8 cellular contexts compared by ENCODE assay signal in the genomic region with DNA sequence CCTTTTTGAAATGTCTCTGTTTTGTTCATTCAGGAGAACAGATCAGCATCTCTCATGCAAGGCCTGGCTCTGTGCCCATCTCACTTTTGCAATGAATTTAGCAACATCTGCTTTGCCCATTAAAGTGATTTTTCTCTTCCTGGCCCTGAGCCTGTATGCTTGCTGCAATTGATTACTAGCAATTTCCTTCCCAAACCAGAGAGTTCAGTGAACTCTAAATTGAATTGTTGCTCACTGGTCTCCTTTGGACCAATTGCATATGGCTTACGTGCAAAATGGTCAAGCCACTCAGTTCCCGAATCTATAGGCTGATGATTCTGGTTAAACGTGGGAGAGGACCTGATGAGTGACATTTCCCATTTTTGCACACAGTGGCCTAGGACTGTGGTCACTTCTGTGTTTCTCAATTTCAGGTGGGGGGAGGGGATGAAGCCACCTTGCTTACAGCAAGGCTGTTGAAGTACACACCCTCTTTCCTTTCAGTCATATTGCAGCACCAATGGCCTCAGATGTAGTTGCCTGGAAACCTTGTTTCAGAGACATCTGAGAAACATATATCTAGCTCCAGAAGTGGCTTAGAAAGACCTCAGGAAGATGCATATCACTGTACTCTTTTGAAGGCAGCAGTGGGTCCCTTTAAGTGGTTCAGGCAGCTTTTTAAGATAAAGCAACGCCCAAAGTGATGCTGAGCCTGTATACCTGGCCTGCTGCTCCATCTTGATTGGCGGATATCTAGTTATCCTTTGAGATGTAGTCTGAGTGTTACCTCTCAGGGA.
DNase-seq lines count a peak whose midpoint lies in the region; ATAC-seq and TF ChIP-seq lines count a peak whose summit lies in the region.

No MANE protein-coding gene starts in this region.

- peak overlapping the region; percentile 53 for H3K27ac Mint-ChIP-seq in T-helper 1 cell treated with Interleukin-12 subunit alpha and Interleukin-12 subunit beta and Interleukin-4 antibody, amounts not matched to agents 30 μg/mL and 1 μg/mL, for 36 hours

- TF ChIP-seq EP300 in gastroesophageal sphincter (IDR thresholded peaks at IDR 0.05): no peak

- H3K4me3 Mint-ChIP-seq in T-helper 1 cell treated with Interleukin-12 subunit alpha and Interleukin-12 subunit beta and Interleukin-4 antibody, amounts not matched to agents 30 μg/mL and 1 μg/mL, for 36 hours: no peak overlapping the region

- DNase-seq in tibial artery (peak; percentile 75 to 91), cerebellum (ENCODE audit: low spot score) (no peak), NCI-H1048 (lab: John Stamatoyannopoulos, UW) (no peak)

- ATAC-seq in GM19025 (IDR thresholded peaks at IDR 0.05; ENCODE audit: low read depth, unreplicated experiment) (peak; percentile 45), HG03108 (IDR thresholded peaks at IDR 0.05; ENCODE audit: unreplicated experiment) (peak; percentile 48), gastroesophageal sphincter (peak; percentile 49)

- peaks cover 72 to 86% (median 80%) of the 10 kb centered on the region in 10 experiments for H3K4me1 ChIP-seq in BLaER1 treated with 17β-estradiol and CSF1 and Interleukin-3, amounts not matched to agents 10 nM and 100 nM
- H3K4me1 ChIP-seq in gastroesophageal sphincter (peaks cover 7 to 37% (median 11%) of the 10 kb centered on the region in 3 donors), tibial artery (peaks cover 0 to 42% (median 26%) of the 10 kb centered on the region in 4 donors)

- H3K27me3 Mint-ChIP-seq in T-helper 1 cell treated with Interleukin-12 subunit alpha and Interleukin-12 subunit beta and Interleukin-4 antibody, amounts not matched to agents 30 μg/mL and 1 μg/mL, for 36 hours (ENCODE audit: low read depth): peaks cover 4% of the 10 kb centered on the region

- no peak for TF ChIP-seq POLR2A in gastroesophageal sphincter (IDR thresholded peaks at IDR 0.05)

- peak overlapping the region; percentile 23 to 81 (median 78); a peak in 19 of 22 replicates for H3K27ac ChIP-seq in BLaER1 treated with 17β-estradiol and CSF1 and Interleukin-3, amounts not matched to agents 10 nM and 100 nM
- peak overlapping the region in 2 of 4 donors; percentile 15 to 26 for H3K27ac ChIP-seq in gastroesophageal sphincter
- peak overlapping the region; percentile 71 to 75 for H3K27ac ChIP-seq in tibial artery

- H3K36me3 ChIP-seq in BLaER1 treated with 17β-estradiol and CSF1 and Interleukin-3, amounts not matched to agents 10 nM and 100 nM: no peaks in the 10 kb centered on the region
- H3K36me3 ChIP-seq in gastroesophageal sphincter: no peaks in the 10 kb centered on the region
- H3K36me3 ChIP-seq in tibial artery: no peaks in the 10 kb centered on the region

- 0 out of 20 replicates have a peak overlapping the region, but pooled peaks of 1 of the 10 experiments have one; percentile 24 for H3K4me3 ChIP-seq in BLaER1 treated with 17β-estradiol and CSF1 and Interleukin-3, amounts not matched to agents 10 nM and 100 nM
- H3K4me3 ChIP-seq in gastroesophageal sphincter (no peak overlapping the region), tibial artery (no peak overlapping the region)

- intact Hi-C loops in tibial artery (cut with DNase I; ENCODE audit: low total_unique reads): no loop called here

- peak overlapping the region; percentile 77 to 92 (median 86) for H3K4me2 ChIP-seq in BLaER1 treated with 17β-estradiol and CSF1 and Interleukin-3, amounts not matched to agents 10 nM and 100 nM

- H3K9me3 Mint-ChIP-seq in T-helper 1 cell treated with Interleukin-12 subunit alpha and Interleukin-12 subunit beta and Interleukin-4 antibody, amounts not matched to agents 30 μg/mL and 1 μg/mL, for 36 hours: peaks cover 15% of the 10 kb centered on the region

- peaks cover 10% of the 10 kb centered on the region for H3K36me3 Mint-ChIP-seq in T-helper 1 cell treated with Interleukin-12 subunit alpha and Interleukin-12 subunit beta and Interleukin-4 antibody, amounts not matched to agents 30 μg/mL and 1 μg/mL, for 36 hours (ENCODE audit: low read depth)

- H3K9me3 ChIP-seq in BLaER1 treated with 17β-estradiol and CSF1 and Interleukin-3, amounts not matched to agents 10 nM and 100 nM (replicated peaks in 1 of 11): peaks cover 0 to 16% (median 7%) of the 10 kb centered on the region in 11 experiments; a peak in 10 of 22 replicates
- H3K9me3 ChIP-seq in gastroesophageal sphincter (no peaks in the 10 kb centered on the region), tibial artery (no peaks in the 10 kb centered on the region)

- no peaks in the 10 kb centered on the region for H4K20me1 ChIP-seq in BLaER1 treated with 17β-estradiol and CSF1 and Interleukin-3, amounts not matched to agents 10 nM and 100 nM

- no peaks in the 10 kb centered on the region for H3K27me3 ChIP-seq in BLaER1 treated with 17β-estradiol and CSF1 and Interleukin-3, amounts not matched to agents 10 nM and 100 nM
- no peaks in the 10 kb centered on the region for H3K27me3 ChIP-seq in gastroesophageal sphincter
- no peaks in the 10 kb centered on the region for H3K27me3 ChIP-seq in tibial artery

- WGBS in gastroesophageal sphincter (ENCODE audit: low coverage in 1 of 2), 2 donors: 71 to 79% methylated on average over 5 of the region's 5 CpGs

- peak overlapping the region in 7 of 11 experiments; percentile 23 to 69 (median 54); a peak in 11 of 22 replicates for H3K9ac ChIP-seq in BLaER1 treated with 17β-estradiol and CSF1 and Interleukin-3, amounts not matched to agents 10 nM and 100 nM

- H3K4me1 Mint-ChIP-seq in T-helper 1 cell treated with Interleukin-12 subunit alpha and Interleukin-12 subunit beta and Interleukin-4 antibody, amounts not matched to agents 30 μg/mL and 1 μg/mL, for 36 hours (ENCODE audit: low read depth): peaks cover 44% of the 10 kb centered on the region

- no peak for TF ChIP-seq CTCF in gastroesophageal sphincter (IDR thresholded peaks at IDR 0.05)
- no peak for TF ChIP-seq CTCF in tibial artery (IDR thresholded peaks at IDR 0.05)

Comparison
In these comparisons a context has a peak if more than half of its experiments do, and no peak if none do; other contexts are left out.
1. DNase-seq: peak in tibial artery (2 of 2); none in cerebellum (single experiment) and NCI-H1048 (single experiment).
2. Peak in every context shown above with its lines, with median percentiles within 50 percentile points of each other: ATAC-seq.